ENCODE assay signal across 22 cellular contexts in the genomic region with DNA sequence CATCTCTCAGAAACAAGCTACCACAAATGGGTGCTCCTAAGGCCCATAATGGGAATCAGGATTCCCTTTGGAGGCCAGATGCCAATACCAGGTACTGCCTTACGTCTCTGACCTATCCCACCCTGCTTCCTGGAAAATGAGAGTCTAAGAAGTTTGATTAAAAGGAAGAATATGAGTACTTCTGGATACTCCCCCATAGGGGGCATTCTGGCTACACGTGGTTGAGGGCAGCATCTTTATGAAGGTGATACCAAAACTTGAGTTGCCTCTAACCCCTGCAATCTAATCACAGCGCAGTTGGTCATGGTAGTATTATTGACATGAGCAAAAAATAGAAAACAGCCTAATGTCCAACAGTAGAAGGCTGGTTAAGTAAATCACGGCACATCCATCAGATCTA.
A peak's percentile ranks its signal among the peaks of the same experiment; 100 is the strongest.
DNase-seq lines count a peak whose midpoint lies in the region; ATAC-seq, FAIRE-seq and TF ChIP-seq lines count a peak whose summit lies in the region.
"Had no signal": no experiment of that assay in that cellular context is flagged by ENCODE, and none has a peak within 500 bp of the region (broad histone marks: within the 10 kb centered on the region; RNA-seq: fewer than 3 reads in every experiment).

No MANE protein-coding gene starts in this region.

- H3K27ac Mint-ChIP-seq in H9 (no peak overlapping the region), endodermal cell (no peak overlapping the region)
- H3K27ac Mint-ChIP-seq: CD4-positive, alpha-beta memory T cell; T-helper 2 cell treated with Interferon-gamma antibody and Interleukin-4, amounts not matched to agents 5 μg/mL and 100 μg/mL, for 36 hours had no signal

- H2BK20ac ChIP-seq in H9 (ENCODE audit: low read depth, low read length, poor library complexity, severe bottlenecking): no peak overlapping the region

- H3K27ac ChIP-seq in H9 (ENCODE audit: insufficient read length, low read depth, low read length) (no peak overlapping the region), endodermal cell (ENCODE audit: low read depth, low read length) (no peak overlapping the region)
- H3K27ac ChIP-seq: A549, RWPE1 had no signal

- H3K23me2 ChIP-seq in H9 (ENCODE audit: insufficient read length, low read depth, low read length, poor library complexity, severe bottlenecking): no peaks in the 10 kb centered on the region

- H4K5ac ChIP-seq in H9 (ENCODE audit: insufficient read length, low read depth, low read length): no peak overlapping the region

- H2BK15ac ChIP-seq in H9 (ENCODE audit: low read depth, low read length): no peak overlapping the region

- H3K56ac ChIP-seq in H9 (ENCODE audit: insufficient read length, low read depth, low read length): no peak overlapping the region

- no peak overlapping the region for H4K91ac ChIP-seq in H9 (ENCODE audit: insufficient read length, low read depth, low read length)

- H3K4ac ChIP-seq in H9 (ENCODE audit: low read depth, low read length): no peak overlapping the region

- DNase-seq in D721Med (ENCODE audit: insufficient read length, low spot score) (no peak), H9 (no peak), OCI-M1 (lab: John Stamatoyannopoulos, UW) (peak; percentile 41), endodermal cell (no peak), NCI-H510A (lab: John Stamatoyannopoulos, UW) (no peak)
- DNase-seq: C1 segment of cervical spinal cord; CD4-positive, alpha-beta memory T cell; COR-L47; DMS79 treated with DMSO at 0.1 percent for 48 hours; GF-D8; KBM-7; MG63; NCI-H2029 treated with DMSO at 0.1 percent for 48 hours; NCI-H2227 treated with DMSO at 0.1 percent for 48 hours; T-helper 1 cell had no signal

- peak; percentile 0 for TF ChIP-seq CTCF in D721Med (IDR thresholded peaks at IDR 0.05; ENCODE audit: insufficient read depth, missing control alignments)
- peak; percentile 45; the same call in 2 of the 3 replicates for TF ChIP-seq CTCF in H9 (conservative IDR thresholded peaks at IDR 0.05)
- peak; percentile 59 for TF ChIP-seq CTCF in endodermal cell (conservative IDR thresholded peaks at IDR 0.05)

- H3K18ac ChIP-seq in H9 (ENCODE audit: insufficient read length, low read depth, low read length): no peak overlapping the region

- H3K4me3 ChIP-seq in endodermal cell (ENCODE audit: low read length): no peak overlapping the region
- H3K4me3 ChIP-seq: A549, HAP-1, MG63 had no signal

- ATAC-seq in GM19395 (IDR thresholded peaks at IDR 0.05; ENCODE audit: unreplicated experiment): no peak
- no peak for ATAC-seq in HG02623 (IDR thresholded peaks at IDR 0.05; ENCODE audit: unreplicated experiment)
- ATAC-seq: A549 had no signal

- H3K4me1 ChIP-seq in H9 (ENCODE audit: insufficient read depth, low read length) (no peaks in the 10 kb centered on the region), endodermal cell (ENCODE audit: control insufficient read depth, insufficient read depth, low read length) (no peaks in the 10 kb centered on the region)
- H3K4me1 ChIP-seq: A549, HAP-1 had no signal

- no peak overlapping the region for H3K23ac ChIP-seq in H9 (ENCODE audit: insufficient read length, low read depth, low read length)

- no peak overlapping the region for H3T11ph ChIP-seq in H9 (ENCODE audit: low read length)

- H2AFZ ChIP-seq in H9 (ENCODE audit: low read length): no peak overlapping the region

- no peaks in the 10 kb centered on the region for H4K20me1 ChIP-seq in H9 (ENCODE audit: control insufficient read depth, insufficient read depth, insufficient read length)

- H3K79me2 ChIP-seq in H9 (ENCODE audit: insufficient read depth, low read length): no peaks in the 10 kb centered on the region

- H3K9me3 ChIP-seq in H9 (ENCODE audit: control insufficient read depth, low read depth, low read length) (no peaks in the 10 kb centered on the region), endodermal cell (ENCODE audit: control insufficient read depth, low read length) (peaks cover 17% of the 10 kb centered on the region)
- H3K9me3 ChIP-seq: HAP-1, MG63 had no signal

- FAIRE-seq in D721Med (lab: Jason Lieb, UNC): no peak
- FAIRE-seq: A549, GM12892 had no signal

- H2BK120ac ChIP-seq in H9 (ENCODE audit: low read depth, low read length, poor library complexity, severe bottlenecking): no peak overlapping the region

- H3K9ac ChIP-seq in H9 (ENCODE audit: extremely low read depth, insufficient read length, low read length): no peak overlapping the region
- no peak overlapping the region for H3K9ac ChIP-seq in endodermal cell (ENCODE audit: extremely low read depth, low read length, poor library complexity, severe bottlenecking)

- H3K4me1 Mint-ChIP-seq in H9 (no peaks in the 10 kb centered on the region; a peak in 1 of 4 replicates), endodermal cell (no peaks in the 10 kb centered on the region)
- H3K4me1 Mint-ChIP-seq: CD4-positive, alpha-beta memory T cell had no signal

- H2BK12ac ChIP-seq in H9 (ENCODE audit: insufficient read length, low read depth, low read length): no peak overlapping the region

- no peak overlapping the region for H3K4me2 ChIP-seq in H9 (ENCODE audit: insufficient read depth, insufficient read length, low read length)
- H3K4me2 ChIP-seq: A549 had no signal

- H3K4me3 Mint-ChIP-seq in H9: no peak overlapping the region
- H3K4me3 Mint-ChIP-seq in endodermal cell: no peak overlapping the region
- H3K4me3 Mint-ChIP-seq: CD4-positive, alpha-beta memory T cell; T-helper 2 cell treated with Interferon-gamma antibody and Interleukin-4, amounts not matched to agents 5 μg/mL and 100 μg/mL, for 36 hours had no signal

- H3K27me3 ChIP-seq in H9 (ENCODE audit: insufficient read depth, low read length): no peaks in the 10 kb centered on the region
- no peaks in the 10 kb centered on the region for H3K27me3 ChIP-seq in endodermal cell (ENCODE audit: control insufficient read depth, insufficient read depth, low read length, poor library complexity, severe bottlenecking)
- H3K27me3 ChIP-seq: MG63 had no signal

- no peak overlapping the region for H4K8ac ChIP-seq in H9 (replicated peaks; ENCODE audit: insufficient read length, low read depth, low read length)

- H3K36me3 Mint-ChIP-seq in H9 (ENCODE audit: insufficient read depth in 1 of 3, low read depth in 3 of 3) (peaks cover 7 to 26% (median 7%) of the 10 kb centered on the region in 3 experiments), endodermal cell (ENCODE audit: low read depth) (no peaks in the 10 kb centered on the region)

- peaks cover 14 to 25% of the 10 kb centered on the region in 2 experiments for H3K9me3 Mint-ChIP-seq in H9
- peaks cover 24% of the 10 kb centered on the region for H3K9me3 Mint-ChIP-seq in endodermal cell

- H3K27me3 Mint-ChIP-seq in H9 (ENCODE audit: low read depth) (peaks cover 22% of the 10 kb centered on the region), endodermal cell (ENCODE audit: insufficient read depth) (peaks cover 13% of the 10 kb centered on the region)

- H2BK5ac ChIP-seq in H9 (ENCODE audit: insufficient read length, low read length): no peak overlapping the region

- H3K36me3 ChIP-seq in endodermal cell (ENCODE audit: control insufficient read depth, insufficient read depth, low read length): no peaks in the 10 kb centered on the region
- H3K36me3 ChIP-seq: HAP-1, MG63 had no signal

- H3K14ac ChIP-seq in H9 (ENCODE audit: insufficient read depth, low read length): no peak overlapping the region

- no peak overlapping the region for H2AK5ac ChIP-seq in H9 (ENCODE audit: insufficient read length, low read length)

- no CpG with 5 or more reads among the region's 4 CpGs for whole genome bisulfite sequencing in H9 (ENCODE audit: extremely low coverage, insufficient read length, low lambda C conversion rate)
- 60 to 82% methylated on average over 2 to 4 of the region's 4 CpGs for WGBS in endodermal cell (ENCODE audit: insufficient coverage in 1 of 2, insufficient read length in 1 of 2), 2 experiments

- H3K79me1 ChIP-seq in H9 (ENCODE audit: insufficient read depth, low read depth, low read length, poor library complexity, severe bottlenecking): no peaks in the 10 kb centered on the region

Comparison
In these comparisons a context has a peak if more than half of its experiments do, and no peak if none do; other contexts are left out.
1. CTCF ChIP-seq: peak in every context shown above with its lines; median percentile 59 in endodermal cell; 45 in H9; 0 in D721Med.